8 cellular contexts compared by ENCODE assay signal in the genomic region with DNA sequence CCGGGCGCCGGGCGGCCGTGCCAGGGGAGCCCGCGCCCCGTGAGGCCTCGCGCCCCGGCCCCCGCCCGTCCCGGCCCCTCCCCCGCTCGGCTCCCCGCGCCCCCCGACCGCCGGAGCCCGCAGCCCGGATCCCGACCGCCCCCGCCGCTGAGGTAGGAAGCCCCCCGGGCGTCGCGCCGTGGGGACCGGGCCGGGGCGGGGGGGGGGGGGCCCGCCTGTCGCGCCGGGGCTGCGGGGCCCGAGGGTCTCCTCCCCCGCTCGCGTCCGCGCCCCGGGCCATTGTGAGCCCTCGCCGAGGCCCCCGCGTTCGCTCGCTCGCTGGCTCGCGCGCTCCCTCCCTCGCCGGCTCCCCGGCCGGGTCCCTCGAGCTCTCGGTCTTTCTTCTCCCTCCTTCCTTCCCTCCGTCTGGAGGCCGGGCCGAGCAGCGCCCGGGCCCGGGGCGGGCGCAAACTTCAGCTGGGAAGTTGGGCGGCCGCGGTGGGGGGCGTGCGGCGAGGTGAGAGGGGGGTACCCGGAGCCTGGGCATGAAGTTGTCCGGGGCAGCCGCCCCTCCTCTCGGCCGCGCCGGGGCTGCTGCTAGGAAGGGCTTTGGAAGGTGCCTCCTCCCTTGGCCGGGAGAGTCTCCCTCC.
A peak's percentile ranks its signal among the peaks of the same experiment; 100 is the strongest.
DNase-seq lines count a peak whose midpoint lies in the region; ATAC-seq and TF ChIP-seq lines count a peak whose summit lies in the region.

No MANE protein-coding gene starts in this region.

- H3K36me3 ChIP-seq in muscle layer of duodenum (ENCODE audit: control insufficient read depth in 1 of 2, insufficient read depth in 2 of 2, low read length in 2 of 2), result no peaks in the 10 kb centered on the region

- DNase-seq in AG09309 (ENCODE audit: low read depth) (no peak), HL-60 (ENCODE audit: low read depth in 1 of 2, low spot score in 1 of 2) (no peak), caudate nucleus (lab: John Stamatoyannopoulos, UW) (peak in 1 of 61 donors; percentile 43), dedifferentiated amniotic fluid mesenchymal stem cell (ENCODE audit: extremely low spot score) (no peak), NCI-H774 (lab: John Stamatoyannopoulos, UW) (no peak)

- H3K4me1 ChIP-seq in muscle layer of duodenum (ENCODE audit: control insufficient read depth in 1 of 2, insufficient read depth in 2 of 2, low read length in 2 of 2), result peaks cover 0 to 39% of the 10 kb centered on the region in 2 donors

- ATAC-seq in HG03280 (IDR thresholded peaks at IDR 0.05; ENCODE audit: unreplicated experiment), result no peak
- ATAC-seq in HG02973 (IDR thresholded peaks at IDR 0.05; ENCODE audit: unreplicated experiment), result no peak

- H3K27ac ChIP-seq in HL-60 (replicated peaks), result no peak overlapping the region
- H3K27ac ChIP-seq in caudate nucleus (ENCODE audit: low read depth, low read length), result peak overlapping the region; percentile 62
- H3K27ac ChIP-seq in muscle layer of duodenum (ENCODE audit: low read length), result no peak overlapping the region

- TF ChIP-seq CTCF in AG09309 (IDR thresholded peaks at IDR 0.05; ENCODE audit: control insufficient read depth, insufficient read depth, low read depth, low read length, missing control alignments), result no peak
- TF ChIP-seq CTCF in HL-60 (IDR thresholded peaks at IDR 0.05; ENCODE audit: insufficient read depth, low read length), result no peak

- H3K4me3 ChIP-seq in AG09309 (ENCODE audit: control insufficient read depth, low read depth, low read length) (peak overlapping the region; percentile 84), HL-60 (replicated peaks; ENCODE audit: insufficient read depth, low read length) (peak overlapping the region; percentile 21), muscle layer of duodenum (ENCODE audit: low read depth in 1 of 2, low read length in 2 of 2) (peak overlapping the region; percentile 57 to 80)

- no peaks in the 10 kb centered on the region for H3K9me3 ChIP-seq in muscle layer of duodenum (ENCODE audit: control insufficient read depth in 1 of 2, low read length in 2 of 2)

- peaks cover 24% of the 10 kb centered on the region for H3K27me3 ChIP-seq in HL-60 (ENCODE audit: insufficient read depth, poor library complexity, severe bottlenecking)
- peaks cover 5% of the 10 kb centered on the region for H3K27me3 ChIP-seq in muscle layer of duodenum (ENCODE audit: low read depth, low read length)

Comparison
In these comparisons a context has a peak if more than half of its experiments do, and no peak if none do; other contexts are left out.
1. H3K4me3 ChIP-seq: peak in every context shown above with its lines; median percentile 84 in AG09309; 68 in muscle layer of duodenum; 21 in HL-60.